14 cellular contexts compared by ENCODE assay signal in the genomic region with DNA sequence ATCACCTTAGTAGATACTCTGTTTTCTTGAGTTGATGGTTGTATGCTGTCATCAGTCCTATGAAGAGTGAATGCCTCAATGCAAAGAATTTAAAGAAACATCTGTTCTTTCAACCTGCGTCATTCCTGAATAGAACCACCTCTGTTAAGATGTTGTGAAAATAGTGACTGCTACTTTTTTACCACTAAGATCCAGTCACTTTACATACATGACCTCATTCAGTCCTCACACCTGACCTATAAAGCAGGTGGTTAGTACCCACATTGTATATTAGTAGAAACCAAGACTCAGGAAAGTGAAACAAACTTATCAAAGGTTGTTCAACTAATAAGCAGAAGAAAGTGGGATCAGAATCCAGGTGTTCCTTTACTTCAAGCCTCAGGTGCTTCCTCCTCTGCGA.
A peak's percentile ranks its signal among the peaks of the same experiment; 100 is the strongest.
DNase-seq lines count a peak whose midpoint lies in the region; ATAC-seq, FAIRE-seq and TF ChIP-seq lines count a peak whose summit lies in the region.
"Had no signal": no experiment of that assay in that cellular context is flagged by ENCODE, and none has a peak within 500 bp of the region (broad histone marks: within the 10 kb centered on the region; RNA-seq: fewer than 3 reads in every experiment).

No MANE protein-coding gene starts in this region.

- no peaks in the 10 kb centered on the region for H3K36me3 Mint-ChIP-seq in activated CD4-positive, alpha-beta T cell treated with anti-CD3 and anti-CD28 coated beads, Interleukin-2, amount 10 ng/mL, durations not matched to agents 7 days and 5 days (ENCODE audit: low read depth)
- H3K36me3 Mint-ChIP-seq in activated naive CD4-positive, alpha-beta T cell treated with anti-CD3 and anti-CD28 coated beads, Interleukin-2, amount 10 ng/mL, durations not matched to agents 7 days and 5 days = no peaks in the 10 kb centered on the region

- FAIRE-seq in GM12878 (lab: Jason Lieb, UNC) = no peak
- FAIRE-seq in urothelium cell line (lab: Jason Lieb, UNC) = no peak
- FAIRE-seq: islet of Langerhans had no signal

- no peaks in the 10 kb centered on the region for H3K79me2 ChIP-seq in GM12878 (ENCODE audit: control insufficient read depth, insufficient read depth, low read length)

- ATAC-seq in GM18909 (IDR thresholded peaks at IDR 0.05; ENCODE audit: poor library complexity, unreplicated experiment) (peak; percentile 64), GM21717 (IDR thresholded peaks at IDR 0.05; ENCODE audit: unreplicated experiment) (peak; percentile 90), HG03095 (IDR thresholded peaks at IDR 0.05; ENCODE audit: unreplicated experiment) (peak; percentile 77), GM12878 (peak; percentile 90)
- ATAC-seq: activated CD8-positive, alpha-beta T cell treated with anti-CD3 and anti-CD28 coated beads for 36 hours; gastroesophageal sphincter had no signal

- no peak overlapping the region for H3K4me2 ChIP-seq in GM12878 (ENCODE audit: control insufficient read depth, insufficient read depth)

- H3K27me3 Mint-ChIP-seq in activated CD4-positive, alpha-beta T cell treated with anti-CD3 and anti-CD28 coated beads, Interleukin-2, amount 10 ng/mL, durations not matched to agents 7 days and 5 days = no peaks in the 10 kb centered on the region
- H3K27me3 Mint-ChIP-seq in activated naive CD4-positive, alpha-beta T cell treated with anti-CD3 and anti-CD28 coated beads, Interleukin-2, amount 10 ng/mL, durations not matched to agents 7 days and 5 days = no peaks in the 10 kb centered on the region
- H3K27me3 Mint-ChIP-seq: activated CD8-positive, alpha-beta T cell treated with anti-CD3 and anti-CD28 coated beads for 36 hours; brain had no signal

- TF ChIP-seq POLR2A in GM12878 (IDR thresholded peaks at IDR 0.05; ENCODE audit: low read depth, low read length) (no peak), esophagus squamous epithelium (IDR thresholded peaks at IDR 0.05) (no peak)

- H2AFZ ChIP-seq in GM12878 (ENCODE audit: control insufficient read depth, low read depth, low read length) = no peak overlapping the region

- SMC1A ChIA-PET in GM12878 (lab: Charles Lee; ENCODE audit: uncharacterized antibody, unreplicated experiment) = no interaction called here

- POLR2A ChIA-PET in GM12878 (lab: Charles Lee) = no interaction called here
- POLR2A ChIA-PET in activated CD4-positive, alpha-beta T cell treated with anti-CD3 and anti-CD28 coated beads, Interleukin-2, amount 10 ng/mL, durations not matched to agents 7 days and 5 days (lab: Charles Lee) = no interaction called here

- H3K27ac ChIP-seq in GM12878 (ENCODE audit: control insufficient read depth, insufficient read depth) = no peak overlapping the region
- H3K27ac ChIP-seq in esophagus squamous epithelium = no peak overlapping the region
- H3K27ac ChIP-seq: gastroesophageal sphincter had no signal

- TF ChIP-seq EP300 in GM12878 (IDR thresholded peaks at IDR 0.05; ENCODE audit: borderline replicate concordance in 1 of 2, control insufficient read depth in 1 of 2, low read depth in 2 of 2, low read length in 2 of 2) = peak in 1 of 2 experiments; percentile 28; a peak in 1 of 4 replicates

- no TSS peak for BruUV-seq in GM12878 (replicated peaks; lab: Mats Ljungman, UMichigan)

- 71% methylated on average over 2 of the region's 2 CpGs for WGBS in GM12878 (ENCODE audit: insufficient coverage, insufficient replicate concordance, low lambda C conversion rate, missing lambda C conversion rate)
- WGBS in esophagus squamous epithelium, 2 donors = 84 to 89% methylated on average over 2 of the region's 2 CpGs

- in situ Hi-C loops in GM12878 (cut with MboI) = no loop called here

- H3K27me3 ChIP-seq in GM12878 (replicated peaks in 1 of 2; ENCODE audit: control insufficient read depth in 2 of 2, insufficient read depth in 2 of 2, low read length in 1 of 2) = no peaks in the 10 kb centered on the region
- H3K27me3 ChIP-seq in esophagus squamous epithelium = no peaks in the 10 kb centered on the region
- H3K27me3 ChIP-seq: gastroesophageal sphincter had no signal

- H3K9me3 ChIP-seq in GM12878 (replicated peaks; ENCODE audit: control insufficient read depth, insufficient read depth, low read length) = no peaks in the 10 kb centered on the region
- H3K9me3 ChIP-seq in esophagus squamous epithelium = no peaks in the 10 kb centered on the region
- H3K9me3 ChIP-seq: gastroesophageal sphincter had no signal

- H3K27ac Mint-ChIP-seq in activated CD4-positive, alpha-beta T cell treated with anti-CD3 and anti-CD28 coated beads, Interleukin-2, amount 10 ng/mL, durations not matched to agents 7 days and 5 days = no peak overlapping the region
- no peak overlapping the region for H3K27ac Mint-ChIP-seq in activated naive CD4-positive, alpha-beta T cell treated with anti-CD3 and anti-CD28 coated beads, Interleukin-2, amount 10 ng/mL, durations not matched to agents 7 days and 5 days
- H3K27ac Mint-ChIP-seq: activated CD8-positive, alpha-beta T cell treated with anti-CD3 and anti-CD28 coated beads for 36 hours; brain had no signal

- H3K4me1 Mint-ChIP-seq in activated CD4-positive, alpha-beta T cell treated with anti-CD3 and anti-CD28 coated beads, Interleukin-2, amount 10 ng/mL, durations not matched to agents 7 days and 5 days = no peaks in the 10 kb centered on the region
- H3K4me1 Mint-ChIP-seq in activated naive CD4-positive, alpha-beta T cell treated with anti-CD3 and anti-CD28 coated beads, Interleukin-2, amount 10 ng/mL, durations not matched to agents 7 days and 5 days = no peaks in the 10 kb centered on the region

- H3K9me3 Mint-ChIP-seq in activated CD4-positive, alpha-beta T cell treated with anti-CD3 and anti-CD28 coated beads, Interleukin-2, amount 10 ng/mL, durations not matched to agents 7 days and 5 days = no peaks in the 10 kb centered on the region
- no peaks in the 10 kb centered on the region for H3K9me3 Mint-ChIP-seq in activated naive CD4-positive, alpha-beta T cell treated with anti-CD3 and anti-CD28 coated beads, Interleukin-2, amount 10 ng/mL, durations not matched to agents 7 days and 5 days
- H3K9me3 Mint-ChIP-seq: activated CD8-positive, alpha-beta T cell treated with anti-CD3 and anti-CD28 coated beads for 36 hours; brain had no signal

- H3K4me1 ChIP-seq in GM12878 (ENCODE audit: control insufficient read depth, insufficient read depth, low read length) = no peaks in the 10 kb centered on the region
- peaks cover 0 to 8% (median 0%) of the 10 kb centered on the region in 3 donors for H3K4me1 ChIP-seq in esophagus squamous epithelium
- H3K4me1 ChIP-seq: gastroesophageal sphincter had no signal

- H3K36me3 ChIP-seq in GM12878 (ENCODE audit: control insufficient read depth in 2 of 2, insufficient read depth in 2 of 2, low read length in 1 of 2) (peaks cover 0 to 1% of the 10 kb centered on the region in 2 experiments; a peak in 2 of 4 replicates), esophagus squamous epithelium (peaks cover 0 to 74% (median 0%) of the 10 kb centered on the region in 3 donors)

- no peaks in the 10 kb centered on the region for H4K20me1 ChIP-seq in GM12878 (ENCODE audit: control insufficient read depth, insufficient read depth)

- RAD21 ChIA-PET in GM12878 (lab: Charles Lee; ENCODE audit: unreplicated experiment) = no interaction called here

- no peak overlapping the region for H3K4me3 Mint-ChIP-seq in activated CD4-positive, alpha-beta T cell treated with anti-CD3 and anti-CD28 coated beads, Interleukin-2, amount 10 ng/mL, durations not matched to agents 7 days and 5 days
- H3K4me3 Mint-ChIP-seq in activated naive CD4-positive, alpha-beta T cell treated with anti-CD3 and anti-CD28 coated beads, Interleukin-2, amount 10 ng/mL, durations not matched to agents 7 days and 5 days = no peak overlapping the region
- H3K4me3 Mint-ChIP-seq: activated CD8-positive, alpha-beta T cell treated with anti-CD3 and anti-CD28 coated beads for 36 hours; brain had no signal

- H3K9ac ChIP-seq in GM12878 (ENCODE audit: control insufficient read depth, insufficient read depth, low read length) = no peak overlapping the region

- no peak for DNase-seq in GM12878 (ENCODE audit: low read depth, low spot score)
- no peak for DNase-seq in esophagus squamous epithelium (lab: John Stamatoyannopoulos, UW)
- no peak for DNase-seq in urothelium cell line (ENCODE audit: low spot score)
- no peak for DNase-seq in activated CD4-positive, alpha-beta T cell treated with anti-CD3 and anti-CD28 coated beads, Interleukin-2, amount 10 ng/mL, durations not matched to agents 7 days and 5 days
- no peak for DNase-seq in activated naive CD4-positive, alpha-beta T cell treated with anti-CD3 and anti-CD28 coated beads, Interleukin-2, amount 10 ng/mL, durations not matched to agents 7 days and 5 days
- DNase-seq: activated CD8-positive, alpha-beta T cell treated with anti-CD3 and anti-CD28 coated beads for 36 hours; activated effector memory CD4-positive, alpha-beta T cell treated with anti-CD3 and anti-CD28 coated beads, Interleukin-2, amount 50 U/mL, for 16 hours; T-helper 9 cell had no signal

- H3K4me3 ChIP-seq in GM12878 (no peak overlapping the region), esophagus squamous epithelium (no peak overlapping the region)
- H3K4me3 ChIP-seq: gastroesophageal sphincter had no signal

- CTCF ChIA-PET in GM12878 (lab: Yijun Ruan, JAX) = no interaction called here
- CTCF ChIA-PET in activated CD4-positive, alpha-beta T cell treated with anti-CD3 and anti-CD28 coated beads, Interleukin-2, amount 10 ng/mL, durations not matched to agents 7 days and 5 days (lab: Charles Lee) = no interaction called here
- CTCF ChIA-PET in activated naive CD4-positive, alpha-beta T cell treated with anti-CD3 and anti-CD28 coated beads, Interleukin-2, amount 10 ng/mL, durations not matched to agents 7 days and 5 days (lab: Charles Lee) = no interaction called here

- intact Hi-C loops in GM12878 (cut with micrococcal nuclease; ENCODE audit: unreplicated experiment) (no loop called here), esophagus squamous epithelium (cut with DNase I) (no loop called here)

- no peak for TF ChIP-seq CTCF in GM12878 (IDR thresholded peaks at IDR 0.05 in 2 of 3, conservative IDR thresholded peaks at IDR 0.05 in 1 of 3; ENCODE audit: control insufficient read depth in 2 of 3, extremely low read depth in 1 of 3, insufficient read depth in 1 of 3, low read depth in 3 of 3, low read length in 3 of 3)
- TF ChIP-seq CTCF in esophagus squamous epithelium (IDR thresholded peaks at IDR 0.05) = no peak

- no peak for TF ChIP-seq RAD21 in GM12878 (IDR thresholded peaks at IDR 0.05; ENCODE audit: insufficient read depth, low read depth, low read length)

TF ChIP-seq in GM12878, 131 proteins besides CTCF, POLR2A, EP300 and RAD21 (continues in another document):
- TF ChIP-seq TCF3 (IDR thresholded peaks at IDR 0.05; ENCODE audit: borderline replicate concordance, insufficient read depth, low read depth, low read length) = no peak
- TF ChIP-seq MTA3 (IDR thresholded peaks at IDR 0.05; ENCODE audit: borderline replicate concordance, low read length) = no peak
- TF ChIP-seq IKZF2 (IDR thresholded peaks at IDR 0.05) = peak in 1 of 2 experiments; percentile 35; a peak in 1 of 4 replicates
